ENCODE assay signal across 1 cellular context in genomic region chr1:1756661-1757421, GRCh38.
TF ChIP-seq lines count a peak whose summit lies in the region.

No MANE protein-coding gene starts in this region.

TF ChIP-seq in K562, 482 proteins besides CTCF, POLR2A, EP300 and RAD21 (continued from another document):
- TF ChIP-seq FOXM1 (IDR thresholded peaks at IDR 0.05; ENCODE audit: low read depth) (no peak), FOXM1 (CRISPR knock-in tag; IDR thresholded peaks at IDR 0.05; ENCODE audit: low read depth) (no peak), SRSF9 (IDR thresholded peaks at IDR 0.05; ENCODE audit: borderline replicate concordance, low read depth, low read length) (no peak), HDAC8 (tag; IDR thresholded peaks at IDR 0.05) (no peak), BRD9 (IDR thresholded peaks at IDR 0.05; ENCODE audit: low read depth, partially characterized antibody) (no peak)
